ENCODE assay signal across 1 cellular context in genomic region chr17:50626037-50626574, GRCh38.
TF ChIP-seq lines count a peak whose summit lies in the region.

No MANE protein-coding gene starts in this region.

TF ChIP-seq in HepG2, 621 proteins besides CTCF, POLR2A, EP300 and RAD21 (continued from another document and continues in another):
- TF ChIP-seq, protein P1, sequence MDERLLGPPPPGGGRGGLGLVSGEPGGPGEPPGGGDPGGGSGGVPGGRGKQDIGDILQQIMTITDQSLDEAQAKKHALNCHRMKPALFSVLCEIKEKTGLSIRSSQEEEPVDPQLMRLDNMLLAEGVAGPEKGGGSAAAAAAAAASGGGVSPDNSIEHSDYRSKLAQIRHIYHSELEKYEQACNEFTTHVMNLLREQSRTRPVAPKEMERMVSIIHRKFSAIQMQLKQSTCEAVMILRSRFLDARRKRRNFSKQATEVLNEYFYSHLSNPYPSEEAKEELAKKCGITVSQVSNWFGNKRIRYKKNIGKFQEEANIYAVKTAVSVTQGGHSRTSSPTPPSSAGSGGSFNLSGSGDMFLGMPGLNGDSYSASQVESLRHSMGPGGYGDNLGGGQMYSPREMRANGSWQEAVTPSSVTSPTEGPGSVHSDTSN (CRISPR knock-in tag; IDR thresholded peaks at IDR 0.05) = no peak
- no peak for TF ChIP-seq SIX1 (CRISPR knock-in tag; IDR thresholded peaks at IDR 0.05; ENCODE audit: borderline replicate concordance)
- TF ChIP-seq, protein P2, sequence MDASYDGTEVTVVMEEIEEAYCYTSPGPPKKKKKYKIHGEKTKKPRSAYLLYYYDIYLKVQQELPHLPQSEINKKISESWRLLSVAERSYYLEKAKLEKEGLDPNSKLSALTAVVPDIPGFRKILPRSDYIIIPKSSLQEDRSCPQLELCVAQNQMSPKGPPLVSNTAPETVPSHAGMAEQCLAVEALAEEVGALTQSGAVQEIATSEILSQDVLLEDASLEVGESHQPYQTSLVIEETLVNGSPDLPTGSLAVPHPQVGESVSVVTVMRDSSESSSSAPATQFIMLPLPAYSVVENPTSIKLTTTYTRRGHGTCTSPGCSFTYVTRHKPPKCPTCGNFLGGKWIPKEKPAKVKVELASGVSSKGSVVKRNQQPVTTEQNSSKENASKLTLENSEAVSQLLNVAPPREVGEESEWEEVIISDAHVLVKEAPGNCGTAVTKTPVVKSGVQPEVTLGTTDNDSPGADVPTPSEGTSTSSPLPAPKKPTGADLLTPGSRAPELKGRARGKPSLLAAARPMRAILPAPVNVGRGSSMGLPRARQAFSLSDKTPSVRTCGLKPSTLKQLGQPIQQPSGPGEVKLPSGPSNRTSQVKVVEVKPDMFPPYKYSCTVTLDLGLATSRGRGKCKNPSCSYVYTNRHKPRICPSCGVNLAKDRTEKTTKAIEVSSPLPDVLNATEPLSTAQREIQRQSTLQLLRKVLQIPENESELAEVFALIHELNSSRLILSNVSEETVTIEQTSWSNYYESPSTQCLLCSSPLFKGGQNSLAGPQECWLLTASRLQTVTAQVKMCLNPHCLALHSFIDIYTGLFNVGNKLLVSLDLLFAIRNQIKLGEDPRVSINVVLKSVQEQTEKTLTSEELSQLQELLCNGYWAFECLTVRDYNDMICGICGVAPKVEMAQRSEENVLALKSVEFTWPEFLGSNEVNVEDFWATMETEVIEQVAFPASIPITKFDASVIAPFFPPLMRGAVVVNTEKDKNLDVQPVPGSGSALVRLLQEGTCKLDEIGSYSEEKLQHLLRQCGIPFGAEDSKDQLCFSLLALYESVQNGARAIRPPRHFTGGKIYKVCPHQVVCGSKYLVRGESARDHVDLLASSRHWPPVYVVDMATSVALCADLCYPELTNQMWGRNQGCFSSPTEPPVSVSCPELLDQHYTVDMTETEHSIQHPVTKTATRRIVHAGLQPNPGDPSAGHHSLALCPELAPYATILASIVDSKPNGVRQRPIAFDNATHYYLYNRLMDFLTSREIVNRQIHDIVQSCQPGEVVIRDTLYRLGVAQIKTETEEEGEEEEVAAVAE (CRISPR knock-in tag; IDR thresholded peaks at IDR 0.05; ENCODE audit: borderline replicate concordance) = peak; percentile 53; the same call in 1 of the 2 replicates
- TF ChIP-seq STAG1 (CRISPR knock-in tag; IDR thresholded peaks at IDR 0.05) = peak; percentile 91
- TF ChIP-seq, protein P3, sequence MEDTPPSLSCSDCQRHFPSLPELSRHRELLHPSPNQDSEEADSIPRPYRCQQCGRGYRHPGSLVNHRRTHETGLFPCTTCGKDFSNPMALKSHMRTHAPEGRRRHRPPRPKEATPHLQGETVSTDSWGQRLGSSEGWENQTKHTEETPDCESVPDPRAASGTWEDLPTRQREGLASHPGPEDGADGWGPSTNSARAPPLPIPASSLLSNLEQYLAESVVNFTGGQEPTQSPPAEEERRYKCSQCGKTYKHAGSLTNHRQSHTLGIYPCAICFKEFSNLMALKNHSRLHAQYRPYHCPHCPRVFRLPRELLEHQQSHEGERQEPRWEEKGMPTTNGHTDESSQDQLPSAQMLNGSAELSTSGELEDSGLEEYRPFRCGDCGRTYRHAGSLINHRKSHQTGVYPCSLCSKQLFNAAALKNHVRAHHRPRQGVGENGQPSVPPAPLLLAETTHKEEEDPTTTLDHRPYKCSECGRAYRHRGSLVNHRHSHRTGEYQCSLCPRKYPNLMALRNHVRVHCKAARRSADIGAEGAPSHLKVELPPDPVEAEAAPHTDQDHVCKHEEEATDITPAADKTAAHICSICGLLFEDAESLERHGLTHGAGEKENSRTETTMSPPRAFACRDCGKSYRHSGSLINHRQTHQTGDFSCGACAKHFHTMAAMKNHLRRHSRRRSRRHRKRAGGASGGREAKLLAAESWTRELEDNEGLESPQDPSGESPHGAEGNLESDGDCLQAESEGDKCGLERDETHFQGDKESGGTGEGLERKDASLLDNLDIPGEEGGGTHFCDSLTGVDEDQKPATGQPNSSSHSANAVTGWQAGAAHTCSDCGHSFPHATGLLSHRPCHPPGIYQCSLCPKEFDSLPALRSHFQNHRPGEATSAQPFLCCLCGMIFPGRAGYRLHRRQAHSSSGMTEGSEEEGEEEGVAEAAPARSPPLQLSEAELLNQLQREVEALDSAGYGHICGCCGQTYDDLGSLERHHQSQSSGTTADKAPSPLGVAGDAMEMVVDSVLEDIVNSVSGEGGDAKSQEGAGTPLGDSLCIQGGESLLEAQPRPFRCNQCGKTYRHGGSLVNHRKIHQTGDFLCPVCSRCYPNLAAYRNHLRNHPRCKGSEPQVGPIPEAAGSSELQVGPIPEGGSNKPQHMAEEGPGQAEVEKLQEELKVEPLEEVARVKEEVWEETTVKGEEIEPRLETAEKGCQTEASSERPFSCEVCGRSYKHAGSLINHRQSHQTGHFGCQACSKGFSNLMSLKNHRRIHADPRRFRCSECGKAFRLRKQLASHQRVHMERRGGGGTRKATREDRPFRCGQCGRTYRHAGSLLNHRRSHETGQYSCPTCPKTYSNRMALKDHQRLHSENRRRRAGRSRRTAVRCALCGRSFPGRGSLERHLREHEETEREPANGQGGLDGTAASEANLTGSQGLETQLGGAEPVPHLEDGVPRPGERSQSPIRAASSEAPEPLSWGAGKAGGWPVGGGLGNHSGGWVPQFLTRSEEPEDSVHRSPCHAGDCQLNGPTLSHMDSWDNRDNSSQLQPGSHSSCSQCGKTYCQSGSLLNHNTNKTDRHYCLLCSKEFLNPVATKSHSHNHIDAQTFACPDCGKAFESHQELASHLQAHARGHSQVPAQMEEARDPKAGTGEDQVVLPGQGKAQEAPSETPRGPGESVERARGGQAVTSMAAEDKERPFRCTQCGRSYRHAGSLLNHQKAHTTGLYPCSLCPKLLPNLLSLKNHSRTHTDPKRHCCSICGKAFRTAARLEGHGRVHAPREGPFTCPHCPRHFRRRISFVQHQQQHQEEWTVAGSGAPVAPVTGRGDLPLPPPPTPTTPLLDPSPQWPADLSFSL (CRISPR knock-in tag; IDR thresholded peaks at IDR 0.05) = no peak
- TF ChIP-seq THAP7 (CRISPR knock-in tag; IDR thresholded peaks at IDR 0.05) = peak; percentile 72; the same call in 1 of the 2 replicates
- peak; percentile 77; the same call in 1 of the 2 replicates for TF ChIP-seq EED (CRISPR knock-in tag; IDR thresholded peaks at IDR 0.05)
- TF ChIP-seq MAZ (IDR thresholded peaks at IDR 0.05; ENCODE audit: borderline replicate concordance, low read depth, low read length) = peak; percentile 53; the same call in 1 of the 2 replicates
- no peak; the same call in 1 of the 2 replicates for TF ChIP-seq MAZ (CRISPR knock-in tag; IDR thresholded peaks at IDR 0.05; ENCODE audit: low read depth)
- no peak for TF ChIP-seq ZBTB4 (CRISPR knock-in tag; IDR thresholded peaks at IDR 0.05; ENCODE audit: borderline replicate concordance)
- TF ChIP-seq, protein P4, sequence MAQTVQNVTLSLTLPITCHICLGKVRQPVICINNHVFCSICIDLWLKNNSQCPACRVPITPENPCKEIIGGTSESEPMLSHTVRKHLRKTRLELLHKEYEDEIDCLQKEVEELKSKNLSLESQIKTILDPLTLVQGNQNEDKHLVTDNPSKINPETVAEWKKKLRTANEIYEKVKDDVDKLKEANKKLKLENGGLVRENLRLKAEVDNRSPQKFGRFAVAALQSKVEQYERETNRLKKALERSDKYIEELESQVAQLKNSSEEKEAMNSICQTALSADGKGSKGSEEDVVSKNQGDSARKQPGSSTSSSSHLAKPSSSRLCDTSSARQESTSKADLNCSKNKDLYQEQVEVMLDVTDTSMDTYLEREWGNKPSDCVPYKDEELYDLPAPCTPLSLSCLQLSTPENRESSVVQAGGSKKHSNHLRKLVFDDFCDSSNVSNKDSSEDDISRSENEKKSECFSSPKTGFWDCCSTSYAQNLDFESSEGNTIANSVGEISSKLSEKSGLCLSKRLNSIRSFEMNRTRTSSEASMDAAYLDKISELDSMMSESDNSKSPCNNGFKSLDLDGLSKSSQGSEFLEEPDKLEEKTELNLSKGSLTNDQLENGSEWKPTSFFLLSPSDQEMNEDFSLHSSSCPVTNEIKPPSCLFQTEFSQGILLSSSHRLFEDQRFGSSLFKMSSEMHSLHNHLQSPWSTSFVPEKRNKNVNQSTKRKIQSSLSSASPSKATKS (CRISPR knock-in tag; IDR thresholded peaks at IDR 0.05) = no peak
- no peak for TF ChIP-seq AKAP8 (CRISPR knock-in tag; IDR thresholded peaks at IDR 0.05)
- no peak; the same call in 1 of the 2 replicates for TF ChIP-seq NCOA2 (CRISPR knock-in tag; IDR thresholded peaks at IDR 0.05)
- no peak for TF ChIP-seq ZNF282 (IDR thresholded peaks at IDR 0.05; ENCODE audit: partially characterized antibody)
- no peak for TF ChIP-seq ZNF18 (CRISPR knock-in tag; IDR thresholded peaks at IDR 0.05; ENCODE audit: insufficient replicate concordance)
- TF ChIP-seq, protein P5, sequence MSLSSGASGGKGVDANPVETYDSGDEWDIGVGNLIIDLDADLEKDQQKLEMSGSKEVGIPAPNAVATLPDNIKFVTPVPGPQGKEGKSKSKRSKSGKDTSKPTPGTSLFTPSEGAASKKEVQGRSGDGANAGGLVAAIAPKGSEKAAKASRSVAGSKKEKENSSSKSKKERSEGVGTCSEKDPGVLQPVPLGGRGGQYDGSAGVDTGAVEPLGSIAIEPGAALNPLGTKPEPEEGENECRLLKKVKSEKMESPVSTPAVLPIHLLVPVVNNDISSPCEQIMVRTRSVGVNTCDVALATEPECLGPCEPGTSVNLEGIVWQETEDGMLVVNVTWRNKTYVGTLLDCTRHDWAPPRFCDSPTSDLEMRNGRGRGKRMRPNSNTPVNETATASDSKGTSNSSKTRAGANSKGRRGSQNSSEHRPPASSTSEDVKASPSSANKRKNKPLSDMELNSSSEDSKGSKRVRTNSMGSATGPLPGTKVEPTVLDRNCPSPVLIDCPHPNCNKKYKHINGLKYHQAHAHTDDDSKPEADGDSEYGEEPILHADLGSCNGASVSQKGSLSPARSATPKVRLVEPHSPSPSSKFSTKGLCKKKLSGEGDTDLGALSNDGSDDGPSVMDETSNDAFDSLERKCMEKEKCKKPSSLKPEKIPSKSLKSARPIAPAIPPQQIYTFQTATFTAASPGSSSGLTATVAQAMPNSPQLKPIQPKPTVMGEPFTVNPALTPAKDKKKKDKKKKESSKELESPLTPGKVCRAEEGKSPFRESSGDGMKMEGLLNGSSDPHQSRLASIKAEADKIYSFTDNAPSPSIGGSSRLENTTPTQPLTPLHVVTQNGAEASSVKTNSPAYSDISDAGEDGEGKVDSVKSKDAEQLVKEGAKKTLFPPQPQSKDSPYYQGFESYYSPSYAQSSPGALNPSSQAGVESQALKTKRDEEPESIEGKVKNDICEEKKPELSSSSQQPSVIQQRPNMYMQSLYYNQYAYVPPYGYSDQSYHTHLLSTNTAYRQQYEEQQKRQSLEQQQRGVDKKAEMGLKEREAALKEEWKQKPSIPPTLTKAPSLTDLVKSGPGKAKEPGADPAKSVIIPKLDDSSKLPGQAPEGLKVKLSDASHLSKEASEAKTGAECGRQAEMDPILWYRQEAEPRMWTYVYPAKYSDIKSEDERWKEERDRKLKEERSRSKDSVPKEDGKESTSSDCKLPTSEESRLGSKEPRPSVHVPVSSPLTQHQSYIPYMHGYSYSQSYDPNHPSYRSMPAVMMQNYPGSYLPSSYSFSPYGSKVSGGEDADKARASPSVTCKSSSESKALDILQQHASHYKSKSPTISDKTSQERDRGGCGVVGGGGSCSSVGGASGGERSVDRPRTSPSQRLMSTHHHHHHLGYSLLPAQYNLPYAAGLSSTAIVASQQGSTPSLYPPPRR (CRISPR knock-in tag; IDR thresholded peaks at IDR 0.05; ENCODE audit: borderline replicate concordance) = no peak; the same call in 1 of the 2 replicates
- TF ChIP-seq ZSCAN25 (CRISPR knock-in tag; IDR thresholded peaks at IDR 0.05) = 0 out of 2 replicates have a peak, but pooled peaks have one; percentile 67
